19 cellular contexts compared by ENCODE assay signal in the genomic region with DNA sequence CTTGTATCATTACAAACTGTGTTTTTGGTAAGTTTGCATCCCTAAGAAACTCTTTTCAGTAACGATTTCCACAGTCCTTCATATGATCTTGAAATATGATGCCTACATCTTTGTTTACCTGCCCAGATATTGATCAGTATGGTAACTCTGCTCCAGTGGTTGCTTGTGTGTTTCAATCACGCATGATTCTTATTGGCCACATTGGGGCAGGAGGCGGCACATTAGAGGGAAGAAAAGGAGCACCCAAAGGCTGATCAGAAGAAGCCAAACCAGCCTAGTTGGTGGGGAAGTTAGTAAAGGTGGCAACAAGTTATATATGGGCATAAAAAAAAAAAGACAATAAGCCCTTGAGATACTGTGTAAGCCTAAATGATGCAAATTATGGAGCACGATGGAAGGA.
DNase-seq lines count a peak whose midpoint lies in the region; ATAC-seq and TF ChIP-seq lines count a peak whose summit lies in the region.
"Had no signal": no experiment of that assay in that cellular context is flagged by ENCODE, and none has a peak within 500 bp of the region (broad histone marks: within the 10 kb centered on the region; RNA-seq: fewer than 3 reads in every experiment).

No MANE protein-coding gene starts in this region.

- no peak overlapping the region for H3K4me3 ChIP-seq in GM12875 (ENCODE audit: low read depth, low read length)
- H3K4me3 ChIP-seq in RWPE2 (ENCODE audit: severe bottlenecking) = no peak overlapping the region
- H3K4me3 ChIP-seq in osteoblast (ENCODE audit: insufficient read depth, low read length) = no peak overlapping the region
- H3K4me3 ChIP-seq: gastroesophageal sphincter, lower lobe of right lung, right atrium auricular region, thoracic aorta had no signal

- H3K36me3 Mint-ChIP-seq in activated CD4-positive, alpha-beta T cell treated with anti-CD3 and anti-CD28 coated beads for 36 hours (ENCODE audit: low read depth) = peaks cover 46% of the 10 kb centered on the region

- H3K9me3 Mint-ChIP-seq in activated CD4-positive, alpha-beta T cell treated with anti-CD3 and anti-CD28 coated beads for 36 hours (ENCODE audit: low read depth) = peaks cover 6% of the 10 kb centered on the region
- H3K9me3 Mint-ChIP-seq: activated naive CD4-positive, alpha-beta T cell treated with anti-CD3 and anti-CD28 coated beads for 36 hours had no signal

- intact Hi-C loops in activated CD4-positive, alpha-beta T cell treated with anti-CD3 and anti-CD28 coated beads for 36 hours (cut with DNase I, micrococcal nuclease) = no loop called here

- H3K79me2 ChIP-seq in osteoblast (ENCODE audit: insufficient read depth, low read length) = no peaks in the 10 kb centered on the region

- H3K27me3 Mint-ChIP-seq in activated CD4-positive, alpha-beta T cell treated with anti-CD3 and anti-CD28 coated beads for 36 hours = no peaks in the 10 kb centered on the region
- H3K27me3 Mint-ChIP-seq: activated CD8-positive, alpha-beta memory T cell treated with anti-CD3 and anti-CD28 coated beads, Interleukin-2, amount 10 ng/mL, durations not matched to agents 7 days and 5 days; naive thymus-derived CD8-positive, alpha-beta T cell had no signal

- peaks cover 11% of the 10 kb centered on the region for H3K4me1 ChIP-seq in RWPE2 (ENCODE audit: insufficient read depth, poor library complexity, severe bottlenecking)
- H3K4me1 ChIP-seq in osteoblast (ENCODE audit: insufficient read depth, low read length) = peaks cover 19% of the 10 kb centered on the region
- H3K4me1 ChIP-seq: gastroesophageal sphincter, lower lobe of right lung, right atrium auricular region had no signal

- no peak for ATAC-seq in activated CD4-positive, alpha-beta T cell treated with anti-CD3 and anti-CD28 coated beads for 36 hours
- ATAC-seq in RWPE2 (ENCODE audit: low read depth) (no peak), omental fat pad (ENCODE audit: low FRiP score) (no peak)
- ATAC-seq: gastroesophageal sphincter; lower lobe of right lung; naive thymus-derived CD8-positive, alpha-beta T cell had no signal

- peaks cover 16% of the 10 kb centered on the region for H3K4me1 Mint-ChIP-seq in activated CD4-positive, alpha-beta T cell treated with anti-CD3 and anti-CD28 coated beads for 36 hours
- H3K4me1 Mint-ChIP-seq: naive thymus-derived CD8-positive, alpha-beta T cell had no signal

- H3K9me3 ChIP-seq in RWPE2 (ENCODE audit: severe bottlenecking) = no peaks in the 10 kb centered on the region
- no peaks in the 10 kb centered on the region for H3K9me3 ChIP-seq in osteoblast (ENCODE audit: low read depth, low read length)
- H3K9me3 ChIP-seq: gastroesophageal sphincter, lower lobe of right lung, right atrium auricular region, thoracic aorta had no signal

- H3K36me3 ChIP-seq in RWPE2 (ENCODE audit: low read depth) (no peaks in the 10 kb centered on the region), osteoblast (ENCODE audit: insufficient read depth, low read length) (no peaks in the 10 kb centered on the region)
- H3K36me3 ChIP-seq: right atrium auricular region had no signal

- H3K27me3 ChIP-seq in RWPE2 (ENCODE audit: insufficient read depth, poor library complexity, severe bottlenecking) = no peaks in the 10 kb centered on the region
- no peaks in the 10 kb centered on the region for H3K27me3 ChIP-seq in osteoblast (ENCODE audit: insufficient read depth, low read length)
- H3K27me3 ChIP-seq: gastroesophageal sphincter, right atrium auricular region had no signal

- no peaks in the 10 kb centered on the region for H4K20me1 ChIP-seq in osteoblast (ENCODE audit: insufficient read depth, low read length)

- POLR2A ChIA-PET in activated CD4-positive, alpha-beta T cell treated with anti-CD3 and anti-CD28 coated beads for 36 hours (lab: Charles Lee) = no interaction called here

- peak overlapping the region; percentile 59 for H3K4me2 ChIP-seq in osteoblast (ENCODE audit: insufficient read depth, low read length)

- no peak for DNase-seq in activated CD4-positive, alpha-beta T cell treated with anti-CD3 and anti-CD28 coated beads for 36 hours
- no peak for DNase-seq in activated CD4-positive, alpha-beta T cell treated with anti-CD3 and anti-CD28 coated beads, Interleukin-2, amount 50 U/mL, for 4 hours
- DNase-seq in RWPE2 (ENCODE audit: low spot score) (no peak), osteoblast (ENCODE audit: insufficient read length, low spot score, missing footprints) (no peak), omental fat pad (ENCODE audit: low spot score) (no peak), GM20000 (ENCODE audit: low spot score) (no peak), dedifferentiated amniotic fluid mesenchymal stem cell (ENCODE audit: extremely low spot score) (no peak)
- DNase-seq: ACHN; activated CD8-positive, alpha-beta memory T cell treated with anti-CD3 and anti-CD28 coated beads, Interleukin-2, amount 10 ng/mL, durations not matched to agents 7 days and 5 days; caudate nucleus; COR-L47; lower lobe of right lung; naive thymus-derived CD8-positive, alpha-beta T cell; NCI-H1092 treated with DMSO at 0.1 percent for 48 hours had no signal

- TF ChIP-seq CTCF in GM12875 (IDR thresholded peaks at IDR 0.05; ENCODE audit: borderline replicate concordance, insufficient read depth, low read depth, low read length) = peak; percentile 45; the same call in 1 of the 2 replicates
- peak; percentile 15 for TF ChIP-seq CTCF in RWPE2 (IDR thresholded peaks at IDR 0.05; ENCODE audit: poor library complexity, severe bottlenecking)
- no peak for TF ChIP-seq CTCF in osteoblast (IDR thresholded peaks at IDR 0.05; ENCODE audit: extremely low read depth, low read depth, low read length)
- no peak for TF ChIP-seq CTCF in omental fat pad (IDR thresholded peaks at IDR 0.05)
- TF ChIP-seq CTCF in GM20000 (IDR thresholded peaks at IDR 0.05; ENCODE audit: extremely low read depth, missing control alignments) = no peak

- H3K27ac ChIP-seq in RWPE2 (ENCODE audit: poor library complexity, severe bottlenecking) (peak overlapping the region; percentile 37), osteoblast (ENCODE audit: low read depth, low read length) (no peak overlapping the region)
- H3K27ac ChIP-seq: gastroesophageal sphincter, lower lobe of right lung, right atrium auricular region, thoracic aorta had no signal

- H2AFZ ChIP-seq in osteoblast (ENCODE audit: low read length) = no peak overlapping the region

- H3K4me3 Mint-ChIP-seq in activated CD4-positive, alpha-beta T cell treated with anti-CD3 and anti-CD28 coated beads for 36 hours = no peak overlapping the region
- H3K4me3 Mint-ChIP-seq: activated CD8-positive, alpha-beta memory T cell treated with anti-CD3 and anti-CD28 coated beads, Interleukin-2, amount 10 ng/mL, durations not matched to agents 7 days and 5 days; activated naive CD4-positive, alpha-beta T cell treated with anti-CD3 and anti-CD28 coated beads for 36 hours; naive thymus-derived CD8-positive, alpha-beta T cell had no signal

- H3K27ac Mint-ChIP-seq in activated CD4-positive, alpha-beta T cell treated with anti-CD3 and anti-CD28 coated beads for 36 hours = peak overlapping the region; percentile 23
- H3K27ac Mint-ChIP-seq: activated CD8-positive, alpha-beta memory T cell treated with anti-CD3 and anti-CD28 coated beads, Interleukin-2, amount 10 ng/mL, durations not matched to agents 7 days and 5 days had no signal

- CTCF ChIA-PET in activated CD4-positive, alpha-beta T cell treated with anti-CD3 and anti-CD28 coated beads for 36 hours (lab: Charles Lee) = no interaction called here

Comparison
In these comparisons a context has a peak if more than half of its experiments do, and no peak if none do; other contexts are left out.
1. CTCF ChIP-seq: peak in GM12875 (single experiment) and RWPE2 (single experiment); none in osteoblast (single experiment), omental fat pad (0 of 3) and GM20000 (single experiment).